In the genomic region with DNA sequence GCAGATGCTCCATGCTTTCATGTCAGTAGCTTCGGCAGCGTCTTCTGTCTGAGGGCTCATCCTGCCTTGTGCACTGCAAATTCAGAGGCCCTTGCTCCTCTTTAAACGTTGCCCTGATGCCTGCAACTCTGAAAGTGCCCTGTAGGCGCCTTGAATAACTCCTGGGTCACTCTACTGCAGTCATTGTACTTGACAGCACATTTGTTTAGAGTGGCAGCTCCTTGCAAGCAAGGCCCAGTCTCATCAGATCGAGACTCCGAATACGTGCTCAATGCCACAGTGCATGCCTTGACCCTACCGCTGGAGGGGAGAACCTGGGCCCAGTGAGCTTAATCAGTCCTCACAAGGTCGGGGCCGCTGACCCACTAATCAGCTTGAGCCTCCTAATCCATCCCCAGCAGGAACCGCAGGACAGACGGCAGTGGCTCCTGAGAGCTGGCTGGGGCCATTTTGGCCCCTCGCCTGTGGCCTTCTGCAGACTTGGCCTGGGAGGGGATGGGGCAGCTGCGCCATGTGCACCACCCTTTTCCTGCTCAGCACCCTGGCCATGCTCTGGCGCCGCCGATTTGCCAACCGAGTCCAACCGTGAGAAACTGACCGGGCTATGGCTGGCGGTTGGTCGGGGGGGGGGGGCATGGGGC, we compare ENCODE assay signal across 1 cellular context.
TF ChIP-seq lines count a peak whose summit lies in the region.

A gene with protein sequence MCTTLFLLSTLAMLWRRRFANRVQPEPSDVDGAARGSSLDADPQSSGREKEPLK (plus strand): TSS at position 414 of the 641 bp plus-strand sequence. CDS start 98 bp downstream, at position 512.

TF ChIP-seq in H1, 55 proteins besides CTCF, POLR2A, EP300 and RAD21:
- TF ChIP-seq CEBPB (IDR thresholded peaks at IDR 0.05; ENCODE audit: low read depth, low read length) (no peak), CHD1 (IDR thresholded peaks at IDR 0.05; ENCODE audit: low read depth, low read length) (no peak), KDM5A (IDR thresholded peaks at IDR 0.05; ENCODE audit: low read length) (no peak)
